Comparison of ENCODE assay signal across 15 cellular contexts in genomic region chr1:226638608-226639007, GRCh38.
A peak's percentile ranks its signal among the peaks of the same experiment; 100 is the strongest.
DNase-seq lines count a peak whose midpoint lies in the region; ATAC-seq, FAIRE-seq and TF ChIP-seq lines count a peak whose summit lies in the region.
"Had no signal": no experiment of that assay in that cellular context is flagged by ENCODE, and none has a peak within 500 bp of the region (broad histone marks: within the 10 kb centered on the region; RNA-seq: fewer than 3 reads in every experiment).

No MANE protein-coding gene starts in this region.

- H4K8ac ChIP-seq in mesendoderm (ENCODE audit: low read depth, low read length): no peak overlapping the region

- H3K27me3 ChIP-seq in mesendoderm (ENCODE audit: insufficient read depth, low read length, poor library complexity): no peaks in the 10 kb centered on the region
- H3K27me3 ChIP-seq: stomach had no signal

- H3K79me1 ChIP-seq in mesendoderm (ENCODE audit: low read length): no peaks in the 10 kb centered on the region

- peaks cover 14% of the 10 kb centered on the region for H3K36me3 Mint-ChIP-seq in activated CD8-positive, alpha-beta memory T cell treated with anti-CD3 and anti-CD28 coated beads, Interleukin-2, amount 10 ng/mL, durations not matched to agents 7 days and 5 days

- no peak overlapping the region for H3K56ac ChIP-seq in mesendoderm (ENCODE audit: low read length)

- no peak overlapping the region for H2BK5ac ChIP-seq in mesendoderm (ENCODE audit: low read length)

- no peak overlapping the region for H3K27ac Mint-ChIP-seq in activated CD8-positive, alpha-beta memory T cell treated with anti-CD3 and anti-CD28 coated beads, Interleukin-2, amount 10 ng/mL, durations not matched to agents 7 days and 5 days
- H3K27ac Mint-ChIP-seq: activated CD4-positive, alpha-beta T cell treated with anti-CD3 and anti-CD28 coated beads, Interleukin-2, amount 10 ng/mL, durations not matched to agents 7 days and 5 days; activated T-helper 2 cell treated with anti-CD3 and anti-CD28 coated beads, Interferon-gamma antibody, Interleukin-2, Interleukin-4, amounts not matched to agents 10 μg/mL and 5 μg/mL and 100 μg/mL, durations not matched to agents 14 hours and 24 hours and 36 hours; endodermal cell had no signal

- FAIRE-seq in kidney (lab: Jason Lieb, UNC): no peak

- no peak overlapping the region for H2BK120ac ChIP-seq in mesendoderm (ENCODE audit: low read depth, low read length)

- H3K4me3 Mint-ChIP-seq in activated CD8-positive, alpha-beta memory T cell treated with anti-CD3 and anti-CD28 coated beads, Interleukin-2, amount 10 ng/mL, durations not matched to agents 7 days and 5 days: no peak overlapping the region
- H3K4me3 Mint-ChIP-seq: activated CD4-positive, alpha-beta T cell treated with anti-CD3 and anti-CD28 coated beads, Interleukin-2, amount 10 ng/mL, durations not matched to agents 7 days and 5 days; endodermal cell had no signal

- no peak for ATAC-seq in activated CD8-positive, alpha-beta memory T cell treated with anti-CD3 and anti-CD28 coated beads, Interleukin-2, amount 10 ng/mL, durations not matched to agents 7 days and 5 days

- peaks cover 0 to 8% of the 10 kb centered on the region in 2 donors for H3K36me3 ChIP-seq in kidney (ENCODE audit: control insufficient read depth in 1 of 2, insufficient read depth in 2 of 2, low read length in 2 of 2)
- no peaks in the 10 kb centered on the region for H3K36me3 ChIP-seq in mesendoderm (ENCODE audit: control insufficient read depth, insufficient read depth, low read length)

- H3K4ac ChIP-seq in mesendoderm (ENCODE audit: low read depth, low read length): no peak overlapping the region

- H3K27ac ChIP-seq in angular gyrus (ENCODE audit: low read depth, low read length): peak overlapping the region; percentile 15
- H3K27ac ChIP-seq in kidney (ENCODE audit: low read depth in 2 of 2, low read length in 2 of 2): no peak overlapping the region
- H3K27ac ChIP-seq in substantia nigra (ENCODE audit: low read depth, low read length, poor library complexity, severe bottlenecking): peak overlapping the region; percentile 17
- no peak overlapping the region for H3K27ac ChIP-seq in mesendoderm (ENCODE audit: low read depth, low read length)

- no peak overlapping the region for H3K4me2 ChIP-seq in mesendoderm (ENCODE audit: low read length)

- H3K79me2 ChIP-seq in mesendoderm (ENCODE audit: control insufficient read depth, insufficient read depth, low read length): no peaks in the 10 kb centered on the region

- no peak overlapping the region for H2BK15ac ChIP-seq in mesendoderm (replicated peaks; ENCODE audit: low read depth)

- H3K4me3 ChIP-seq in kidney (ENCODE audit: low read length in 2 of 2) (no peak overlapping the region), mesendoderm (ENCODE audit: low read length) (no peak overlapping the region)
- H3K4me3 ChIP-seq: stomach had no signal

- intact Hi-C loops in kidney (cut with DNase I): no loop called here

- no peak for TF ChIP-seq CTCF in kidney (IDR thresholded peaks at IDR 0.05; ENCODE audit: borderline replicate concordance, extremely low read depth, insufficient read depth)

- WGBS in mesendoderm (ENCODE audit: extremely low coverage, insufficient coverage, low lambda C conversion rate): no CpG with 5 or more reads among the region's 16 CpGs

- peak; percentile 44 for DNase-seq in activated CD8-positive, alpha-beta memory T cell treated with anti-CD3 and anti-CD28 coated beads for 24 hours
- DNase-seq in activated CD8-positive, alpha-beta memory T cell treated with anti-CD3 and anti-CD28 coated beads, Interleukin-2, amount 10 ng/mL, durations not matched to agents 7 days and 5 days: no peak
- DNase-seq in kidney: peak; percentile 48
- DNase-seq in substantia nigra (lab: John Stamatoyannopoulos, UW): peak in 3 of 49 donors; percentile 44 to 60 (median 60)
- no peak for DNase-seq in mesendoderm
- DNase-seq in GF-D8 (lab: John Stamatoyannopoulos, UW): no peak
- no peak for DNase-seq in superior temporal gyrus (ENCODE audit: extremely low spot score)
- DNase-seq: 8988T; activated CD4-positive, alpha-beta T cell treated with anti-CD3 and anti-CD28 coated beads, Interleukin-2, amount 10 ng/mL, durations not matched to agents 7 days and 5 days; NCI-H1092 treated with DMSO at 0.1 percent for 48 hours; RPMI8226; stomach had no signal

- no peak overlapping the region for H3K18ac ChIP-seq in mesendoderm (ENCODE audit: low read length)

- no peak overlapping the region for H3K23ac ChIP-seq in mesendoderm (ENCODE audit: low read length)

- H3K4me1 ChIP-seq in kidney (ENCODE audit: control insufficient read depth in 1 of 2, insufficient read depth in 1 of 2, low read depth in 1 of 2, low read length in 2 of 2) (no peaks in the 10 kb centered on the region), mesendoderm (ENCODE audit: control insufficient read depth, low read depth, low read length) (no peaks in the 10 kb centered on the region)

- CTCF ChIA-PET in activated CD8-positive, alpha-beta memory T cell treated with anti-CD3 and anti-CD28 coated beads, Interleukin-2, amount 10 ng/mL, durations not matched to agents 7 days and 5 days (lab: Charles Lee): interaction anchor here (0.9 to 1.2 kb wide), 3 partner anchors 11 to 190 kb away, joined by 3 to 4 read pairs (median 3); no protein-coding TSS in a partner anchor

- H3K4me1 Mint-ChIP-seq in activated CD8-positive, alpha-beta memory T cell treated with anti-CD3 and anti-CD28 coated beads, Interleukin-2, amount 10 ng/mL, durations not matched to agents 7 days and 5 days: peaks cover 29% of the 10 kb centered on the region

- H4K5ac ChIP-seq in mesendoderm (ENCODE audit: low read length): no peak overlapping the region

- no peaks in the 10 kb centered on the region for H3K9me3 ChIP-seq in kidney (ENCODE audit: control insufficient read depth in 1 of 2, low read length in 2 of 2)
- H3K9me3 ChIP-seq: stomach had no signal

- no peak overlapping the region for H2AK5ac ChIP-seq in mesendoderm (ENCODE audit: low read length)

- H3K9ac ChIP-seq in kidney (ENCODE audit: low read length in 2 of 2) (no peak overlapping the region), mesendoderm (ENCODE audit: low read length) (no peak overlapping the region)

- no peaks in the 10 kb centered on the region for H3K9me3 Mint-ChIP-seq in activated CD8-positive, alpha-beta memory T cell treated with anti-CD3 and anti-CD28 coated beads, Interleukin-2, amount 10 ng/mL, durations not matched to agents 7 days and 5 days (ENCODE audit: low read depth)
- H3K9me3 Mint-ChIP-seq: activated CD4-positive, alpha-beta T cell treated with anti-CD3 and anti-CD28 coated beads, Interleukin-2, amount 10 ng/mL, durations not matched to agents 7 days and 5 days; activated T-helper 2 cell treated with anti-CD3 and anti-CD28 coated beads, Interferon-gamma antibody, Interleukin-2, Interleukin-4, amounts not matched to agents 10 μg/mL and 5 μg/mL and 100 μg/mL, durations not matched to agents 14 hours and 24 hours and 36 hours; endodermal cell had no signal

- H3K27me3 Mint-ChIP-seq in activated CD8-positive, alpha-beta memory T cell treated with anti-CD3 and anti-CD28 coated beads, Interleukin-2, amount 10 ng/mL, durations not matched to agents 7 days and 5 days: no peaks in the 10 kb centered on the region
- H3K27me3 Mint-ChIP-seq: activated CD4-positive, alpha-beta T cell treated with anti-CD3 and anti-CD28 coated beads, Interleukin-2, amount 10 ng/mL, durations not matched to agents 7 days and 5 days had no signal

Comparison
In these comparisons a context has a peak if more than half of its experiments do, and no peak if none do; other contexts are left out.
1. DNase-seq: peak in activated CD8-positive, alpha-beta memory T cell treated with anti-CD3 and anti-CD28 coated beads for 24 hours (single experiment) and kidney (single experiment); none in activated CD8-positive, alpha-beta memory T cell treated with anti-CD3 and anti-CD28 coated beads, Interleukin-2, amount 10 ng/mL, durations not matched to agents 7 days and 5 days (single experiment), mesendoderm (single experiment), GF-D8 (single experiment) and superior temporal gyrus (single experiment).
2. H3K27ac ChIP-seq: peak in angular gyrus (single experiment) and substantia nigra (single experiment); none in kidney (0 of 2) and mesendoderm (single experiment).